ENCODE assay signal across 15 cellular contexts in genomic region chr1:32198237-32199042, GRCh38. TPM values are rescaled to one million over a fixed set of nuclear protein-coding genes. Genes with fewer than 3 reads are reported as not detected.
DNase-seq lines count a peak whose midpoint lies in the region; ATAC-seq, FAIRE-seq and TF ChIP-seq lines count a peak whose summit lies in the region.
"Had no signal": no experiment of that assay in that cellular context is flagged by ENCODE, and none has a peak within 500 bp of the region (broad histone marks: within the 10 kb centered on the region; RNA-seq: fewer than 3 reads in every experiment).

No MANE protein-coding gene starts in this region.

- TF ChIP-seq EP300 in SK-N-SH (IDR thresholded peaks at IDR 0.05; ENCODE audit: borderline replicate concordance in 1 of 2, low read depth in 1 of 2, low read length in 1 of 2) = no peak
- no peak for TF ChIP-seq EP300 in neural cell (conservative IDR thresholded peaks at IDR 0.05; ENCODE audit: poor library complexity, severe bottlenecking)
- TF ChIP-seq EP300 in sigmoid colon (IDR thresholded peaks at IDR 0.05) = no peak

- H4K91ac ChIP-seq in H9 (ENCODE audit: insufficient read length, low read depth, low read length) = no peak overlapping the region

- POLR2A ChIA-PET in SK-N-SH (lab: Yijun Ruan, JAX) = interaction anchor here (0.9 to 3.4 kb wide), 3 partner anchors 10 to 43 kb away, joined by 4 to 19 read pairs (median 5); partner anchors contain the start of genes DCDC2B and TXLNA

- intact Hi-C loops in sigmoid colon (cut with DNase I) = no loop called here

- H3K4me1 Mint-ChIP-seq in H9 (peaks cover 36 to 37% of the 10 kb centered on the region in 2 experiments), astrocyte (ENCODE audit: low read depth, unreplicated experiment) (peaks cover 28% of the 10 kb centered on the region)

- H2AFZ ChIP-seq in SK-N-SH (ENCODE audit: low read depth) (no peak overlapping the region), H9 (ENCODE audit: low read length) (no peak overlapping the region), astrocyte (ENCODE audit: low read depth, low read length) (no peak overlapping the region), neural cell (ENCODE audit: low read depth, low read length) (no peak overlapping the region)

- no peak overlapping the region for H2BK15ac ChIP-seq in H9 (ENCODE audit: low read depth, low read length)

- H3K4me1 ChIP-seq in SK-N-SH (ENCODE audit: control insufficient read depth in 1 of 2, insufficient read depth in 2 of 2, low read depth in 1 of 2, low read length in 1 of 2) (peaks cover 22 to 30% of the 10 kb centered on the region in 2 experiments; a peak in 3 of 4 replicates), H9 (ENCODE audit: insufficient read depth, low read length) (no peaks in the 10 kb centered on the region; the same call in 1 of the 2 replicates), astrocyte (ENCODE audit: insufficient read depth, low read length) (peaks cover 22% of the 10 kb centered on the region), sigmoid colon (peaks cover 0 to 30% (median 23%) of the 10 kb centered on the region in 4 donors)

- no peak for FAIRE-seq in astrocyte (lab: Jason Lieb, UNC)
- FAIRE-seq: A204.1 had no signal

- H3K27me3 Mint-ChIP-seq in H9 (ENCODE audit: low read depth) = no peaks in the 10 kb centered on the region; the same call in none of the 2 replicates
- no peaks in the 10 kb centered on the region for H3K27me3 Mint-ChIP-seq in astrocyte (ENCODE audit: low read depth, unreplicated experiment)

- H3K4me3 Mint-ChIP-seq in H9 (no peak overlapping the region; a peak in 1 of 5 replicates), astrocyte (ENCODE audit: unreplicated experiment) (no peak overlapping the region)

- no peak overlapping the region for H3K4ac ChIP-seq in H9 (ENCODE audit: low read depth, low read length)

- no peaks in the 10 kb centered on the region for H3K27me3 ChIP-seq in SK-N-SH (ENCODE audit: insufficient read depth)
- no peaks in the 10 kb centered on the region for H3K27me3 ChIP-seq in H9 (ENCODE audit: insufficient read depth, low read length)
- H3K27me3 ChIP-seq in astrocyte (ENCODE audit: insufficient read depth, low read length) = no peaks in the 10 kb centered on the region
- no peaks in the 10 kb centered on the region for H3K27me3 ChIP-seq in neural cell (ENCODE audit: insufficient read depth, low read depth, low read length)
- no peaks in the 10 kb centered on the region for H3K27me3 ChIP-seq in sigmoid colon

- peaks cover 3% of the 10 kb centered on the region for H3K23me2 ChIP-seq in H9 (ENCODE audit: insufficient read length, low read depth, low read length, poor library complexity, severe bottlenecking)

- H3F3A ChIP-seq in SK-N-SH (replicated peaks; ENCODE audit: insufficient read depth) = peaks cover 18% of the 10 kb centered on the region
- no peaks in the 10 kb centered on the region for H3F3A ChIP-seq in neural cell (ENCODE audit: insufficient read depth, low read length, poor library complexity, severe bottlenecking)

- no peak overlapping the region for H3K23ac ChIP-seq in H9 (ENCODE audit: insufficient read length, low read depth, low read length)

- no peak for TF ChIP-seq POLR2A in sigmoid colon (IDR thresholded peaks at IDR 0.05)

- 89% methylated on average over 3 of the region's 3 CpGs for WGBS in SK-N-SH (ENCODE audit: low lambda C conversion rate)
- no CpG with 5 or more reads among the region's 3 CpGs for WGBS in H9 (ENCODE audit: extremely low coverage, insufficient read length, low lambda C conversion rate)
- 84 to 85% methylated on average over 3 of the region's 3 CpGs for WGBS in sigmoid colon, 2 donors

- ATAC-seq in SK-N-SH treated with all-trans-retinoic acid at 6 μM for 48 hours = no peak

- H3K36me3 Mint-ChIP-seq in H9 (ENCODE audit: insufficient read depth in 1 of 3, low read depth in 3 of 3) = peaks cover 25 to 50% (median 45%) of the 10 kb centered on the region in 3 experiments; a peak in 6 of 7 replicates
- peaks cover 16% of the 10 kb centered on the region for H3K36me3 Mint-ChIP-seq in astrocyte (ENCODE audit: low read depth, unreplicated experiment)

- no peak overlapping the region for H3T11ph ChIP-seq in H9 (ENCODE audit: low read length)

- no peak overlapping the region for H2BK12ac ChIP-seq in H9 (ENCODE audit: insufficient read length, low read depth, low read length)

- H3K27ac ChIP-seq in SK-N-SH (ENCODE audit: low read depth in 2 of 2, low read length in 1 of 2) = peak overlapping the region in 1 of 2 experiments; percentile 91; a peak in 2 of 4 replicates
- no peak overlapping the region for H3K27ac ChIP-seq in H9 (ENCODE audit: insufficient read length, low read depth, low read length)
- no peak overlapping the region for H3K27ac ChIP-seq in astrocyte (ENCODE audit: low read depth, low read length)
- H3K27ac ChIP-seq in neural cell (ENCODE audit: low read length) = peak overlapping the region; percentile 98
- peak overlapping the region in 2 of 4 donors; percentile 88 to 89 for H3K27ac ChIP-seq in sigmoid colon

- no peaks in the 10 kb centered on the region for H3K79me1 ChIP-seq in H9 (ENCODE audit: insufficient read depth, low read depth, low read length, poor library complexity, severe bottlenecking)

- H3K9me3 ChIP-seq in SK-N-SH (no peaks in the 10 kb centered on the region), H9 (ENCODE audit: control insufficient read depth, low read depth, low read length) (no peaks in the 10 kb centered on the region), astrocyte (ENCODE audit: insufficient read depth, low read depth, low read length) (no peaks in the 10 kb centered on the region), neural cell (ENCODE audit: low read length) (no peaks in the 10 kb centered on the region), sigmoid colon (no peaks in the 10 kb centered on the region)

- H3K4me3 ChIP-seq in SK-N-SH (ENCODE audit: low read depth in 2 of 2, low read length in 1 of 2) (no peak overlapping the region), astrocyte (ENCODE audit: insufficient read depth, low read depth, low read length) (no peak overlapping the region), neural cell (ENCODE audit: low read length) (peak overlapping the region; percentile 86), sigmoid colon (no peak overlapping the region)

- H4K20me1 ChIP-seq in SK-N-SH (ENCODE audit: insufficient read depth) (no peaks in the 10 kb centered on the region), H9 (ENCODE audit: control insufficient read depth, insufficient read depth, insufficient read length) (no peaks in the 10 kb centered on the region), astrocyte (ENCODE audit: insufficient read depth, low read length) (peaks cover 33% of the 10 kb centered on the region), neural cell (ENCODE audit: insufficient read depth) (no peaks in the 10 kb centered on the region)

- H3K9me3 Mint-ChIP-seq in H9 = no peaks in the 10 kb centered on the region
- no peaks in the 10 kb centered on the region for H3K9me3 Mint-ChIP-seq in astrocyte (ENCODE audit: unreplicated experiment)

- no peak overlapping the region for H3K56ac ChIP-seq in H9 (ENCODE audit: insufficient read length, low read depth, low read length)

- TF ChIP-seq CTCF in SK-N-SH (IDR thresholded peaks at IDR 0.05) (no peak), H9 (conservative IDR thresholded peaks at IDR 0.05) (no peak), astrocyte (IDR thresholded peaks at IDR 0.05; ENCODE audit: insufficient read depth, low read depth, low read length) (no peak), neural cell (IDR thresholded peaks at IDR 0.05; ENCODE audit: poor library complexity, severe bottlenecking) (no peak), sigmoid colon (IDR thresholded peaks at IDR 0.05) (no peak)

- H3K27ac Mint-ChIP-seq in H9 (peak overlapping the region; percentile 20 to 88 (median 47); a peak in 4 of 7 replicates), astrocyte (ENCODE audit: unreplicated experiment) (peak overlapping the region; percentile 37)

- H3K9me2 ChIP-seq in SK-N-SH = no peaks in the 10 kb centered on the region
- H3K9me2 ChIP-seq in neural cell (ENCODE audit: insufficient read depth, low read length) = no peaks in the 10 kb centered on the region

- H3K9ac ChIP-seq in SK-N-SH = no peak overlapping the region
- H3K9ac ChIP-seq in H9 (ENCODE audit: extremely low read depth, insufficient read length, low read length) = no peak overlapping the region
- H3K9ac ChIP-seq in astrocyte (ENCODE audit: low read length) = no peak overlapping the region
- H3K9ac ChIP-seq in neural cell (ENCODE audit: low read length) = peak overlapping the region; percentile 94

- H3K36me3 ChIP-seq in SK-N-SH (replicated peaks in 1 of 2; ENCODE audit: control insufficient read depth in 1 of 2, insufficient read depth in 2 of 2, low read length in 1 of 2) (peaks cover 28 to 47% of the 10 kb centered on the region in 2 experiments), astrocyte (ENCODE audit: insufficient read depth, low read length) (peaks cover 39% of the 10 kb centered on the region), neural cell (ENCODE audit: insufficient read depth, low read length) (no peaks in the 10 kb centered on the region), sigmoid colon (peaks cover 18 to 47% (median 30%) of the 10 kb centered on the region in 4 donors)

- no peak overlapping the region for H3K14ac ChIP-seq in H9 (ENCODE audit: insufficient read depth, low read length)

- H3K79me2 ChIP-seq in SK-N-SH (ENCODE audit: insufficient read depth) = no peaks in the 10 kb centered on the region
- no peaks in the 10 kb centered on the region for H3K79me2 ChIP-seq in H9 (ENCODE audit: insufficient read depth, low read length)
- H3K79me2 ChIP-seq in astrocyte (ENCODE audit: insufficient read depth, low read length) = no peaks in the 10 kb centered on the region
- H3K79me2 ChIP-seq in neural cell (replicated peaks; ENCODE audit: insufficient read depth, low read length) = no peaks in the 10 kb centered on the region

- no peak overlapping the region for H3K4me2 ChIP-seq in SK-N-SH
- no peak overlapping the region for H3K4me2 ChIP-seq in H9 (ENCODE audit: insufficient read depth, insufficient read length, low read length)
- no peak overlapping the region for H3K4me2 ChIP-seq in astrocyte (ENCODE audit: low read length)
- H3K4me2 ChIP-seq in neural cell (ENCODE audit: low read length) = peak overlapping the region; percentile 93

- no peak overlapping the region for H2BK5ac ChIP-seq in H9 (ENCODE audit: insufficient read length, low read length)

- TF ChIP-seq RAD21 in SK-N-SH (IDR thresholded peaks at IDR 0.05; ENCODE audit: low read length) = no peak
- no peak for TF ChIP-seq RAD21 in neural cell (conservative IDR thresholded peaks at IDR 0.05)

- no peak overlapping the region for H2BK120ac ChIP-seq in H9 (ENCODE audit: low read depth, low read length, poor library complexity, severe bottlenecking)

- CTCF ChIA-PET in SK-N-SH (lab: Yijun Ruan, JAX) = interaction anchor here (0.6 to 1.7 kb wide), 4 partner anchors 18 to 882 kb away, joined by 3 to 10 read pairs (median 5); no protein-coding TSS in a partner anchor

- no peak overlapping the region for H4K8ac ChIP-seq in H9 (replicated peaks; ENCODE audit: insufficient read length, low read depth, low read length)

- no peak overlapping the region for H3K18ac ChIP-seq in H9 (ENCODE audit: insufficient read length, low read depth, low read length)

- H4K5ac ChIP-seq in H9 (ENCODE audit: insufficient read length, low read depth, low read length) = no peak overlapping the region

- H2AK5ac ChIP-seq in H9 (ENCODE audit: insufficient read length, low read length) = no peak overlapping the region

- no peak overlapping the region for H2BK20ac ChIP-seq in H9 (ENCODE audit: low read depth, low read length, poor library complexity, severe bottlenecking)

- no peak for DNase-seq in SK-N-SH
- no peak for DNase-seq in H9
- DNase-seq in astrocyte (ENCODE audit: low read depth) = no peak
- no peak for DNase-seq in iPS-NIHi11 (ENCODE audit: low spot score)
- DNase-seq in sigmoid colon = no peak
- DNase-seq in NCI-H446 treated with DMSO at 0.1 percent for 48 hours (lab: John Stamatoyannopoulos, UW) = no peak
- DNase-seq: DMS 273 treated with DMSO at 0.1 percent for 48 hours, head of caudate nucleus, MM.1S, nucleus accumbens, OCI-M1 had no signal

RNA-seq across cellular contexts. Expression of gene CCDC28B, which starts 2.0 kb away (rescaled TPM):
- polyA plus RNA-seq in SK-N-SH (2012; rRNA removed) (18.8 and 26.3 TPM in 2 replicates), neural cell (176 and 186 TPM in 2 replicates), sigmoid colon (1 to 10 TPM; 3.7 to 9.3 (median 4.2) TPM)
- 17.7 and 20.0 TPM in 2 replicates for polyA plus RNA-seq in SK-N-SH (2012; cell fraction: cytosol; rRNA removed)
- 15.6 and 22.9 TPM in 2 replicates for polyA plus RNA-seq in SK-N-SH (2012; cell fraction: nucleus; rRNA removed)
- total RNA-seq in H9 (2021) (20.7 and 21.3 TPM in 2 replicates), astrocyte (16.0 and 19.2 TPM in 2 replicates), sigmoid colon (10 to 100 TPM in 1 of 4 donors, 1 to 10 TPM in 3; 3.9 to 15.0 (median 6.9) TPM)
- 54.0 and 58.8 TPM in 2 replicates for polyA minus RNA-seq in neural cell

RNA-seq across cellular contexts. Expression of gene IQCC, which starts 7.0 kb away (rescaled TPM):
- polyA plus RNA-seq in SK-N-SH (2012; rRNA removed) (2.4 and 2.9 TPM in 2 replicates), neural cell (5.6 and 7.5 TPM in 2 replicates), sigmoid colon (1 to 10 TPM in 2 of 3 donors, under 1 TPM in 1; 0.60 to 2.5 (median 1.4) TPM)
- 1.5 and 2.3 TPM in 2 replicates for polyA plus RNA-seq in SK-N-SH (2012; cell fraction: cytosol; rRNA removed)
- polyA plus RNA-seq in SK-N-SH (2012; cell fraction: nucleus; rRNA removed) = 2.9 and 3.6 TPM in 2 replicates
- total RNA-seq in H9 (2021) (5.1 and 5.3 TPM in 2 replicates), astrocyte (0.87 and 1.0 TPM in 2 replicates), sigmoid colon (1 to 10 TPM in 3 of 4 donors, under 1 TPM in 1; 0.81 to 3.9 (median 2.1) TPM)
- 5.2 and 5.6 TPM in 2 replicates for polyA minus RNA-seq in neural cell

RNA-seq across cellular contexts. Expression of gene DCDC2B, which starts 10.4 kb away (rescaled TPM):
- polyA plus RNA-seq in SK-N-SH (2012; rRNA removed) = not detected in 2 replicates
- polyA plus RNA-seq in SK-N-SH (2012; cell fraction: cytosol; rRNA removed) = not detected in 2 replicates
- 0.05 TPM in 1 of 2 replicates, not detected in the other for polyA plus RNA-seq in SK-N-SH (2012; cell fraction: nucleus; rRNA removed)
- not detected in 2 replicates for total RNA-seq in H9 (2021)
- total RNA-seq in astrocyte = not detected in 2 replicates
- not detected in 2 replicates for polyA plus RNA-seq in neural cell
- not detected in 2 replicates for polyA minus RNA-seq in neural cell
- total RNA-seq in sigmoid colon = not detected
- polyA plus RNA-seq in sigmoid colon = under 1 TPM in 1 of 3 donors, not detected in 2; 0.04 TPM
- total RNA-seq: urinary bladder had no signal
- polyA plus RNA-seq: urinary bladder had no signal

RNA-seq across cellular contexts. Expression of gene TXLNA, which starts 19.0 kb away (rescaled TPM):
- polyA plus RNA-seq in SK-N-SH (2012; rRNA removed) = 26.4 and 32.7 TPM in 2 replicates
- 22.8 and 28.0 TPM in 2 replicates for polyA plus RNA-seq in SK-N-SH (2012; cell fraction: cytosol; rRNA removed)
- polyA plus RNA-seq in SK-N-SH (2012; cell fraction: nucleus; rRNA removed) = 51.9 and 62.6 TPM in 2 replicates
- total RNA-seq in H9 (2021) = 67.3 and 69.4 TPM in 2 replicates
- 65.8 and 66.6 TPM in 2 replicates for total RNA-seq in astrocyte
- polyA plus RNA-seq in neural cell = 34.5 and 39.0 TPM in 2 replicates
- 37.6 and 41.6 TPM in 2 replicates for polyA minus RNA-seq in neural cell
- 10 to 100 TPM; 28.9 to 46.7 (median 36.7) TPM for total RNA-seq in sigmoid colon
- polyA plus RNA-seq in sigmoid colon = 10 to 100 TPM in 2 of 3 donors, 1 to 10 TPM in 1; 9.0 to 35.4 (median 11.6) TPM

RNA-seq across cellular contexts. Expression of gene TMEM234, which starts 23.7 kb away (rescaled TPM):
- polyA plus RNA-seq in SK-N-SH (2012; rRNA removed) = 31.8 and 31.9 TPM in 2 replicates
- 15.8 and 16.2 TPM in 2 replicates for polyA plus RNA-seq in SK-N-SH (2012; cell fraction: cytosol; rRNA removed)
- 122 and 134 TPM in 2 replicates for polyA plus RNA-seq in SK-N-SH (2012; cell fraction: nucleus; rRNA removed)
- total RNA-seq in H9 (2021) = 19.5 and 19.7 TPM in 2 replicates
- total RNA-seq in astrocyte = 16.7 and 17.3 TPM in 2 replicates
- 24.4 and 30.2 TPM in 2 replicates for polyA plus RNA-seq in neural cell
- 22.0 and 28.5 TPM in 2 replicates for polyA minus RNA-seq in neural cell
- total RNA-seq in sigmoid colon = 10 to 100 TPM in 2 of 4 donors, 1 to 10 TPM in 2; 6.4 to 20.8 (median 10.1) TPM
- polyA plus RNA-seq in sigmoid colon = 10 to 100 TPM in 1 of 3 donors, 1 to 10 TPM in 2; 4.4 to 23.1 (median 7.2) TPM
